Comparison of ENCODE assay signal across 17 cellular contexts in genomic region chr6:83883240-83883639, GRCh38. TPM values are rescaled to one million over a fixed set of nuclear protein-coding genes. Genes with fewer than 3 reads are reported as not detected.
"Had no signal": no experiment of that assay in that cellular context is flagged by ENCODE, and none has a peak within 500 bp of the region (broad histone marks: within the 10 kb centered on the region; RNA-seq: fewer than 3 reads in every experiment).

No MANE protein-coding gene starts in this region.

- H3K36me3 ChIP-seq: gastroesophageal sphincter, sigmoid colon, thoracic aorta had no signal

- H3K4me3 ChIP-seq: gastroesophageal sphincter, hepatocyte, sigmoid colon, thoracic aorta had no signal

- H3K9me3 ChIP-seq: gastroesophageal sphincter, sigmoid colon, thoracic aorta had no signal

- ATAC-seq: activated CD8-positive, alpha-beta T cell treated with anti-CD3 and anti-CD28 coated beads for 36 hours; effector memory CD8-positive, alpha-beta T cell; gastroesophageal sphincter; left ventricle myocardium superior; stimulated activated naive CD8-positive, alpha-beta T cell treated with anti-CD3 and anti-CD28 coated beads, Interleukin-15, amount 100 ng/mL, for 72 hours had no signal

- H3K27ac ChIP-seq: gastroesophageal sphincter, hepatocyte, sigmoid colon, thoracic aorta had no signal

- H3K27me3 ChIP-seq: gastroesophageal sphincter, hepatocyte, sigmoid colon had no signal

- DNase-seq: activated CD4-positive, alpha-beta T cell treated with anti-CD3 and anti-CD28 coated beads for 4 hours; activated CD8-positive, alpha-beta memory T cell treated with anti-CD3 and anti-CD28 coated beads, Interleukin-2, amount 50 U/mL, for 48 hours; activated CD8-positive, alpha-beta T cell treated with anti-CD3 and anti-CD28 coated beads for 36 hours; cortex of kidney; effector memory CD8-positive, alpha-beta T cell; kidney; left ventricle myocardium superior; sigmoid colon; stimulated activated CD4-positive, alpha-beta T cell treated with anti-CD3 and anti-CD28 coated beads, Interleukin-4, amount 100 ng/mL, for 4 hours; stimulated activated naive CD8-positive, alpha-beta T cell treated with anti-CD3 and anti-CD28 coated beads, Interleukin-15, amount 100 ng/mL, for 72 hours had no signal

RNA-seq across cellular contexts. Expression of gene RIPPLY2, which starts 30.1 kb away (rescaled TPM):
- total RNA-seq: activated CD8-positive, alpha-beta T cell treated with anti-CD3 and anti-CD28 coated beads for 36 hours; cardiac septum; epithelial cell of proximal tubule; hepatocyte; left ventricle myocardium superior; osteocyte; pulmonary artery endothelial cell; sigmoid colon; thoracic aorta had no signal
